In genomic region chr6:43506667-43507471, GRCh38 we compare ENCODE assay signal across 8 cellular contexts. TPM values are rescaled to one million over a fixed set of nuclear protein-coding genes. Genes with fewer than 3 reads are reported as not detected.
A peak's percentile ranks its signal among the peaks of the same experiment; 100 is the strongest.
DNase-seq lines count a peak whose midpoint lies in the region; FAIRE-seq and TF ChIP-seq lines count a peak whose summit lies in the region.

No MANE protein-coding gene starts in this region.

- peaks cover 29% of the 10 kb centered on the region for H3K4me1 ChIP-seq in suprapubic skin

- TF ChIP-seq EP300 in suprapubic skin (IDR thresholded peaks at IDR 0.05): no peak

- 25% methylated on average over 11 of the region's 14 CpGs for WGBS in suprapubic skin

- peaks cover 17% of the 10 kb centered on the region for H3K27me3 Mint-ChIP-seq in activated T-helper 2 cell treated with anti-CD3 and anti-CD28 coated beads, Interferon-gamma antibody, Interleukin-2, Interleukin-4, amounts not matched to agents 10 μg/mL and 5 μg/mL and 100 μg/mL, durations not matched to agents 14 hours and 24 hours and 36 hours (ENCODE audit: low read depth)

- TF ChIP-seq CTCF in foreskin fibroblast (IDR thresholded peaks at IDR 0.05; ENCODE audit: low read depth, low read length) (peak; percentile 92), suprapubic skin (IDR thresholded peaks at IDR 0.05) (peak; percentile 93 to 96)

- H3K4me3 Mint-ChIP-seq in activated T-helper 2 cell treated with anti-CD3 and anti-CD28 coated beads, Interferon-gamma antibody, Interleukin-2, Interleukin-4, amounts not matched to agents 10 μg/mL and 5 μg/mL and 100 μg/mL, durations not matched to agents 14 hours and 24 hours and 36 hours (ENCODE audit: low read depth): no peak overlapping the region

- H3K9me3 ChIP-seq in suprapubic skin: no peaks in the 10 kb centered on the region

- H3K36me3 Mint-ChIP-seq in activated T-helper 2 cell treated with anti-CD3 and anti-CD28 coated beads, Interferon-gamma antibody, Interleukin-2, Interleukin-4, amounts not matched to agents 10 μg/mL and 5 μg/mL and 100 μg/mL, durations not matched to agents 14 hours and 24 hours and 36 hours (ENCODE audit: low read depth): peaks cover 34% of the 10 kb centered on the region

- intact Hi-C loops in activated T-helper 2 cell treated with anti-CD3 and anti-CD28 coated beads, Interferon-gamma antibody, Interleukin-2, Interleukin-4, amounts not matched to agents 10 μg/mL and 5 μg/mL and 100 μg/mL, durations not matched to agents 14 hours and 24 hours and 36 hours (cut with micrococcal nuclease): loop anchor here (1.0 kb wide), 3 partner anchors 53 to 244 kb away; no protein-coding TSS in a partner anchor

- H3K27me3 ChIP-seq in suprapubic skin: no peaks in the 10 kb centered on the region

- no peak overlapping the region for H3K27ac ChIP-seq in suprapubic skin

- peaks cover 48% of the 10 kb centered on the region for H3K36me3 ChIP-seq in suprapubic skin

- FAIRE-seq in GM19239 (lab: Jason Lieb, UNC): peak; percentile 96

- H3K27ac Mint-ChIP-seq in activated T-helper 2 cell treated with anti-CD3 and anti-CD28 coated beads, Interferon-gamma antibody, Interleukin-2, Interleukin-4, amounts not matched to agents 10 μg/mL and 5 μg/mL and 100 μg/mL, durations not matched to agents 14 hours and 24 hours and 36 hours: no peak overlapping the region

- H3K9me3 Mint-ChIP-seq in activated T-helper 2 cell treated with anti-CD3 and anti-CD28 coated beads, Interferon-gamma antibody, Interleukin-2, Interleukin-4, amounts not matched to agents 10 μg/mL and 5 μg/mL and 100 μg/mL, durations not matched to agents 14 hours and 24 hours and 36 hours: no peaks in the 10 kb centered on the region

- peaks cover 10% of the 10 kb centered on the region for H3K4me1 Mint-ChIP-seq in activated T-helper 2 cell treated with anti-CD3 and anti-CD28 coated beads, Interferon-gamma antibody, Interleukin-2, Interleukin-4, amounts not matched to agents 10 μg/mL and 5 μg/mL and 100 μg/mL, durations not matched to agents 14 hours and 24 hours and 36 hours (ENCODE audit: low read depth)

- H3K4me3 ChIP-seq in foreskin fibroblast (ENCODE audit: low read depth in 1 of 2, low read length in 2 of 2) (no peak overlapping the region), suprapubic skin (no peak overlapping the region)

- DNase-seq in AML-193 (lab: John Stamatoyannopoulos, UW): peak; percentile 79 to 82
- peak; percentile 79 for DNase-seq in GM19239 (ENCODE audit: insufficient read length, low spot score)
- peak; percentile 80 for DNase-seq in M059J (ENCODE audit: low read depth)
- DNase-seq in SHP77 treated with DMSO at 0.1 percent for 48 hours (lab: John Stamatoyannopoulos, UW): peak; percentile 26
- DNase-seq in activated T-helper 2 cell treated with anti-CD3 and anti-CD28 coated beads, Interferon-gamma antibody, Interleukin-2, Interleukin-4, amounts not matched to agents 10 μg/mL and 5 μg/mL and 100 μg/mL, durations not matched to agents 14 hours and 24 hours and 36 hours (ENCODE audit: low spot score): peak; percentile 74
- DNase-seq in foreskin fibroblast: peak; percentile 73 to 94
- peak in 50 of 56 donors; percentile 25 to 90 (median 64) for DNase-seq in nucleus accumbens (lab: John Stamatoyannopoulos, UW)
- peak; percentile 85 to 87 for DNase-seq in suprapubic skin (ENCODE audit: low spot score in 2 of 2)

- no peak for TF ChIP-seq POLR2A in suprapubic skin (IDR thresholded peaks at IDR 0.05)

RNA-seq across cellular contexts. Expression of gene LRRC73, which starts 3.3 kb away (rescaled TPM):
- 0.05 and 0.32 TPM in 2 replicates for total RNA-seq in M059J (2014; rRNA removed; shearing (Covaris generic))
- 0.11 and 0.21 TPM in 2 replicates for total RNA-seq in activated T-helper 2 cell treated with anti-CD3 and anti-CD28 coated beads, Interferon-gamma antibody, Interleukin-2, Interleukin-4, amounts not matched to agents 10 μg/mL and 5 μg/mL and 100 μg/mL, durations not matched to agents 14 hours and 24 hours and 36 hours
- under 1 TPM in 2 of 4 donors, not detected in 2; 0.34 to 0.42 TPM for total RNA-seq in suprapubic skin

RNA-seq across cellular contexts. Expression of gene YIPF3, which starts 9.9 kb away (rescaled TPM):
- 175 and 194 TPM in 2 replicates for total RNA-seq in M059J (2014; rRNA removed; shearing (Covaris generic))
- total RNA-seq in activated T-helper 2 cell treated with anti-CD3 and anti-CD28 coated beads, Interferon-gamma antibody, Interleukin-2, Interleukin-4, amounts not matched to agents 10 μg/mL and 5 μg/mL and 100 μg/mL, durations not matched to agents 14 hours and 24 hours and 36 hours: 51.7 and 59.0 TPM in 2 replicates
- 100 to 1,000 TPM in 1 of 4 donors, 10 to 100 TPM in 3; 69.8 to 115 (median 84.6) TPM for total RNA-seq in suprapubic skin

RNA-seq across cellular contexts. Expression of gene POLR1C, which starts 10.0 kb away (rescaled TPM):
- total RNA-seq in M059J (2014; rRNA removed; shearing (Covaris generic)): 21.8 and 27.8 TPM in 2 replicates
- 60.8 and 63.8 TPM in 2 replicates for total RNA-seq in activated T-helper 2 cell treated with anti-CD3 and anti-CD28 coated beads, Interferon-gamma antibody, Interleukin-2, Interleukin-4, amounts not matched to agents 10 μg/mL and 5 μg/mL and 100 μg/mL, durations not matched to agents 14 hours and 24 hours and 36 hours
- total RNA-seq in suprapubic skin: 10 to 100 TPM; 31.1 to 44.7 (median 35.6) TPM

RNA-seq across cellular contexts. Expression of gene TJAP1, which starts 29.5 kb away (rescaled TPM):
- 14.6 and 21.8 TPM in 2 replicates for total RNA-seq in M059J (2014; rRNA removed; shearing (Covaris generic))
- total RNA-seq in activated T-helper 2 cell treated with anti-CD3 and anti-CD28 coated beads, Interferon-gamma antibody, Interleukin-2, Interleukin-4, amounts not matched to agents 10 μg/mL and 5 μg/mL and 100 μg/mL, durations not matched to agents 14 hours and 24 hours and 36 hours: 36.0 and 42.7 TPM in 2 replicates
- 10 to 100 TPM; 17.8 to 32.4 (median 30.6) TPM for total RNA-seq in suprapubic skin

RNA-seq across cellular contexts. Expression of gene DLK2, which starts 51.5 kb away (rescaled TPM):
- 1.3 and 3.4 TPM in 2 replicates for total RNA-seq in M059J (2014; rRNA removed; shearing (Covaris generic))
- 2.1 and 2.5 TPM in 2 replicates for total RNA-seq in activated T-helper 2 cell treated with anti-CD3 and anti-CD28 coated beads, Interferon-gamma antibody, Interleukin-2, Interleukin-4, amounts not matched to agents 10 μg/mL and 5 μg/mL and 100 μg/mL, durations not matched to agents 14 hours and 24 hours and 36 hours
- 10 to 100 TPM; 23.6 to 61.7 (median 32.3) TPM for total RNA-seq in suprapubic skin

Comparison
In these comparisons a context has a peak if more than half of its experiments do, and no peak if none do; other contexts are left out.
1. DNase-seq: peak in every context shown above with its lines; median percentile 86 in suprapubic skin; 84 in foreskin fibroblast; 80 in AML-193; 80 in M059J; 79 in GM19239; 74 in activated T-helper 2 cell treated with anti-CD3 and anti-CD28 coated beads, Interferon-gamma antibody, Interleukin-2, Interleukin-4, amounts not matched to agents 10 μg/mL and 5 μg/mL and 100 μg/mL, durations not matched to agents 14 hours and 24 hours and 36 hours; 64 in nucleus accumbens; 26 in SHP77 treated with DMSO at 0.1 percent for 48 hours.